Comparison of ENCODE assay signal across 25 cellular contexts in the genomic region with DNA sequence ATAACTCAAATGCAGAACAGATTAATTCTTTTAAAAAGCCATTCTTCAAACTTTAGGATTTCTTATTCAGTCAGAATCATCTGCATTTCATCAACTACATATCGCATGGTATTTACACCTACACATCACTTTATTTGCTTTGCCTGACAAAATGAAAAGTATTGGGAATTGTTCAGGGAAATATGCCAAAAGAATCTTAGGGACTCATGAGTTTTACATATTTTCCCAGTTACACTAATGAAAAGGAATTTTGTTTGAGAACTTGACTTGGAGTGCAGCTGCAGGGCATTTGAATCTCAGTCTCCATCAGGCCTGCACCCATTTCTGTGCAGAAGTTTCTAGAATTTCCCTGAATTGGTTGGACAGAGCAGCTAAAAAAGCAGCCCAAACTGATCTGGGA.
DNase-seq lines count a peak whose midpoint lies in the region; ATAC-seq and TF ChIP-seq lines count a peak whose summit lies in the region.
"Had no signal": no experiment of that assay in that cellular context is flagged by ENCODE, and none has a peak within 500 bp of the region (broad histone marks: within the 10 kb centered on the region; RNA-seq: fewer than 3 reads in every experiment).

No MANE protein-coding gene starts in this region.

- DNase-seq in EH (ENCODE audit: low read depth) = peak; percentile 95
- peak; percentile 82 for DNase-seq in adipocyte (ENCODE audit: low read depth)
- peak; percentile 92 for DNase-seq in fibroblast of mammary gland (ENCODE audit: low read depth)
- peak; percentile 16 for DNase-seq in retinal pigment epithelial cell (ENCODE audit: low read depth)
- DNase-seq in effector CD4-positive, alpha-beta T cell = no peak
- DNase-seq in upper lobe of right lung = no peak
- DNase-seq in lower leg skin (ENCODE audit: low spot score in 2 of 2) = no peak
- no peak for DNase-seq in CD8-positive, alpha-beta T cell
- DNase-seq: activated CD4-positive, alpha-beta T cell treated with anti-CD3 and anti-CD28 coated beads for 1 hour; activated naive CD8-positive, alpha-beta T cell treated with anti-CD3 and anti-CD28 coated beads for 36 hours; Calu3; caudate nucleus; GOT3; head of caudate nucleus; MM.1S; NCI-H1436 treated with DMSO at 0.1 percent for 48 hours; NCI-H748 treated with DMSO at 0.1 percent for 48 hours; Right ventricle myocardium superior; spleen; stimulated activated CD4-positive, alpha-beta T cell treated with anti-CD3 and anti-CD28 coated beads, Interleukin-4, amount 100 ng/mL, for 24 hours; T-cell; upper lobe of left lung had no signal

- H3K27me3 ChIP-seq in adipocyte (replicated peaks; ENCODE audit: control insufficient read depth, insufficient read depth, low read length) (no peaks in the 10 kb centered on the region), upper lobe of right lung (no peaks in the 10 kb centered on the region)
- H3K27me3 ChIP-seq in CD8-positive, alpha-beta T cell (ENCODE audit: insufficient read depth, low read length) = no peaks in the 10 kb centered on the region
- H3K27me3 ChIP-seq: BLaER1 treated with 17β-estradiol and CSF1 and Interleukin-3, amounts not matched to agents 10 nM and 100 nM; spleen; upper lobe of left lung had no signal

- no peak overlapping the region for H3K4me3 Mint-ChIP-seq in CD8-positive, alpha-beta T cell
- H3K4me3 Mint-ChIP-seq: activated naive CD8-positive, alpha-beta T cell treated with anti-CD3 and anti-CD28 coated beads for 36 hours; activated T-helper 1 cell treated with anti-CD3 and anti-CD28 coated beads, Interleukin-12 subunit alpha, Interleukin-12 subunit beta, Interleukin-2, Interleukin-4 antibody, amounts not matched to agents 30 ng/mL and 10 ng/mL and 1 ng/mL, durations not matched to agents 14 hours and 24 hours and 36 hours; IgD-negative memory B cell; T-cell had no signal

- CTCF ChIA-PET in CD8-positive, alpha-beta T cell (lab: Charles Lee) = no interaction called here

- no peak for ATAC-seq in upper lobe of right lung
- no peak for ATAC-seq in CD8-positive, alpha-beta T cell
- ATAC-seq: T-cell had no signal

- no peak overlapping the region for H3K9ac ChIP-seq in adipocyte (ENCODE audit: low read length)
- H3K9ac ChIP-seq: BLaER1 treated with 17β-estradiol and CSF1 and Interleukin-3, amounts not matched to agents 10 nM and 100 nM had no signal

- H3K4me1 Mint-ChIP-seq in CD8-positive, alpha-beta T cell (ENCODE audit: low read depth) = no peaks in the 10 kb centered on the region
- H3K4me1 Mint-ChIP-seq: activated naive CD8-positive, alpha-beta T cell treated with anti-CD3 and anti-CD28 coated beads for 36 hours; T-cell had no signal

- no peaks in the 10 kb centered on the region for H3K9me3 Mint-ChIP-seq in CD8-positive, alpha-beta T cell
- H3K9me3 Mint-ChIP-seq: activated naive CD8-positive, alpha-beta T cell treated with anti-CD3 and anti-CD28 coated beads for 36 hours; activated T-helper 1 cell treated with anti-CD3 and anti-CD28 coated beads, Interleukin-12 subunit alpha, Interleukin-12 subunit beta, Interleukin-2, Interleukin-4 antibody, amounts not matched to agents 30 ng/mL and 10 ng/mL and 1 ng/mL, durations not matched to agents 14 hours and 24 hours and 36 hours; IgD-negative memory B cell; T-cell had no signal

- H3K36me3 Mint-ChIP-seq in CD8-positive, alpha-beta T cell = peaks cover 21% of the 10 kb centered on the region

- H3K9me3 ChIP-seq in adipocyte (ENCODE audit: control insufficient read depth, low read length) = no peaks in the 10 kb centered on the region
- H3K9me3 ChIP-seq in upper lobe of right lung = no peaks in the 10 kb centered on the region
- no peaks in the 10 kb centered on the region for H3K9me3 ChIP-seq in CD8-positive, alpha-beta T cell (ENCODE audit: low read length)
- H3K9me3 ChIP-seq: BLaER1 treated with 17β-estradiol and CSF1 and Interleukin-3, amounts not matched to agents 10 nM and 100 nM; spleen; upper lobe of left lung had no signal

- H3K36me3 ChIP-seq in adipocyte (ENCODE audit: control insufficient read depth, insufficient read depth, low read length, severe bottlenecking) = no peaks in the 10 kb centered on the region
- H3K36me3 ChIP-seq in upper lobe of right lung = no peaks in the 10 kb centered on the region
- no peaks in the 10 kb centered on the region for H3K36me3 ChIP-seq in CD8-positive, alpha-beta T cell (ENCODE audit: insufficient read depth, low read length)
- H3K36me3 ChIP-seq: upper lobe of left lung had no signal

- intact Hi-C loops in upper lobe of right lung (cut with DNase I) (no loop called here), lower leg skin (cut with DNase I; ENCODE audit: low total_unique reads) (no loop called here)
- intact Hi-C loops in CD8-positive, alpha-beta T cell (cut with DNase I, micrococcal nuclease) = no loop called here

- no peak overlapping the region for H3K27ac Mint-ChIP-seq in CD8-positive, alpha-beta T cell
- H3K27ac Mint-ChIP-seq: activated naive CD8-positive, alpha-beta T cell treated with anti-CD3 and anti-CD28 coated beads for 36 hours; activated T-helper 1 cell treated with anti-CD3 and anti-CD28 coated beads, Interleukin-12 subunit alpha, Interleukin-12 subunit beta, Interleukin-2, Interleukin-4 antibody, amounts not matched to agents 30 ng/mL and 10 ng/mL and 1 ng/mL, durations not matched to agents 14 hours and 24 hours and 36 hours; IgD-negative memory B cell; T-cell had no signal

- peaks cover 44% of the 10 kb centered on the region for H3K4me1 ChIP-seq in adipocyte (ENCODE audit: control insufficient read depth, insufficient read depth, low read length)
- peaks cover 4% of the 10 kb centered on the region for H3K4me1 ChIP-seq in upper lobe of right lung
- H3K4me1 ChIP-seq in CD8-positive, alpha-beta T cell (ENCODE audit: insufficient read depth, low read length) = no peaks in the 10 kb centered on the region
- H3K4me1 ChIP-seq: upper lobe of left lung had no signal

- no peak for TF ChIP-seq CTCF in fibroblast of mammary gland (conservative IDR thresholded peaks at IDR 0.05; ENCODE audit: control insufficient read depth, insufficient read depth, low read depth, low read length)
- no peak for TF ChIP-seq CTCF in retinal pigment epithelial cell (conservative IDR thresholded peaks at IDR 0.05; ENCODE audit: low read depth, low read length)
- no peak for TF ChIP-seq CTCF in upper lobe of right lung (IDR thresholded peaks at IDR 0.05)
- no peak for TF ChIP-seq CTCF in lower leg skin (IDR thresholded peaks at IDR 0.05)
- TF ChIP-seq CTCF in CD8-positive, alpha-beta T cell (IDR thresholded peaks at IDR 0.05) = no peak

- H3K4me3 ChIP-seq in adipocyte (ENCODE audit: low read length) = no peak overlapping the region
- no peak overlapping the region for H3K4me3 ChIP-seq in fibroblast of mammary gland (ENCODE audit: control insufficient read depth, low read depth, low read length)
- no peak overlapping the region for H3K4me3 ChIP-seq in retinal pigment epithelial cell (ENCODE audit: low read length)
- H3K4me3 ChIP-seq in upper lobe of right lung = no peak overlapping the region
- H3K4me3 ChIP-seq in lower leg skin (ENCODE audit: low read depth, poor library complexity, severe bottlenecking) = no peak overlapping the region
- no peak overlapping the region for H3K4me3 ChIP-seq in CD8-positive, alpha-beta T cell (ENCODE audit: low read depth, low read length)
- H3K4me3 ChIP-seq: BLaER1 treated with 17β-estradiol and CSF1 and Interleukin-3, amounts not matched to agents 10 nM and 100 nM; spleen; upper lobe of left lung had no signal

- no peaks in the 10 kb centered on the region for H3K27me3 Mint-ChIP-seq in CD8-positive, alpha-beta T cell (ENCODE audit: low read depth)
- H3K27me3 Mint-ChIP-seq: activated naive CD8-positive, alpha-beta T cell treated with anti-CD3 and anti-CD28 coated beads for 36 hours; IgD-negative memory B cell; T-cell had no signal

- POLR2A ChIA-PET in CD8-positive, alpha-beta T cell (lab: Charles Lee) = no interaction called here

- TF ChIP-seq POLR2A in lower leg skin (IDR thresholded peaks at IDR 0.05) = no peak

- H3K27ac ChIP-seq in upper lobe of right lung = no peak overlapping the region
- no peak overlapping the region for H3K27ac ChIP-seq in CD8-positive, alpha-beta T cell (ENCODE audit: low read depth, low read length)
- H3K27ac ChIP-seq: BLaER1 treated with 17β-estradiol and CSF1 and Interleukin-3, amounts not matched to agents 10 nM and 100 nM; spleen; upper lobe of left lung had no signal

- WGBS in lower leg skin, 2 donors = 62 to 68% methylated on average over 1 of the region's 1 CpG

Comparison
In these comparisons a context has a peak if more than half of its experiments do, and no peak if none do; other contexts are left out.
1. DNase-seq: peak in EH (single experiment), adipocyte (single experiment), fibroblast of mammary gland (single experiment) and retinal pigment epithelial cell (single experiment); none in effector CD4-positive, alpha-beta T cell (single experiment), upper lobe of right lung (single experiment), lower leg skin (0 of 2) and CD8-positive, alpha-beta T cell (0 of 7).